1 cellular context compared by ENCODE assay signal in the genomic region with DNA sequence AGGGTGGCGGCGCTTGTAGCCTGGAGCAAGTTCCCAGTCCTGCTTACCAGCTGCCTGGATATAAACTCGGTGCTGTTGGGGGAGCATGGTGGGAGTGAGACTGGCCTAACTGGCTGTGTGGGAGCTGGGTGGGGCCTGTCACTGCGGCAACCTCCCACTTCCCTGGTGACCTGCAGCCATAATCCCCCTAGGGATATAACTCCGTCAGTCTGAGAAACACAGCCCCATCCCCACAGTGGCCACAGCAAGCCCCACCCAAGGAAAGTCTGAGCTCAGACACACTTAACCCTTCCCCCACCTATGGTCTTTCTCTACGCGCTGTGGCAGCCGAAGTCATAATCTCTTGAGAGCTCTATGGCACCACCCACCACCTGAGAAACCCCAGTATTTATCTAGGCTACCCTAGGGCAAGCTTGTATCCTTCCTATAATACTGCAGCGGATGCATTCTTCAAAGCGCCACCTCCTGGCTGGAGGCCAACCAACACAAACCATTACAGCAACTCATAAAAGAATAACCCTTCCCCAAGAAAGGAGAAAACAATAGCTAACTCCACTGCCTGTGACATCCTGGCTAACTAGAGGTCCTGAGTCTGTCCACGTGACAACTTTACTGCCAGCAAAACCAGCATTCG.
TF ChIP-seq lines count a peak whose summit lies in the region.

No MANE protein-coding gene starts in this region.

TF ChIP-seq in GM23338, 12 proteins besides CTCF, POLR2A, EP300 and RAD21 (continued from another document):
- TF ChIP-seq ZNF462 (CRISPR knock-in tag; IDR thresholded peaks at IDR 0.05): no peak
- TF ChIP-seq CREB1 (CRISPR knock-in tag; IDR thresholded peaks at IDR 0.05; ENCODE audit: low read depth): no peak
- TF ChIP-seq ETS1 (IDR thresholded peaks at IDR 0.05): no peak
- TF ChIP-seq ZNF114 (CRISPR knock-in tag; IDR thresholded peaks at IDR 0.05): no peak
